Comparison of ENCODE assay signal across 23 cellular contexts in genomic region chr2:69734858-69735574, GRCh38. TPM values are rescaled to one million over a fixed set of nuclear protein-coding genes. Genes with fewer than 3 reads are reported as not detected.
DNase-seq lines count a peak whose midpoint lies in the region; ATAC-seq, FAIRE-seq and TF ChIP-seq lines count a peak whose summit lies in the region.
"Had no signal": no experiment of that assay in that cellular context is flagged by ENCODE, and none has a peak within 500 bp of the region (broad histone marks: within the 10 kb centered on the region; RNA-seq: fewer than 3 reads in every experiment).

No MANE protein-coding gene starts in this region.

- TF ChIP-seq CTCF in GM12878 (IDR thresholded peaks at IDR 0.05 in 2 of 3, conservative IDR thresholded peaks at IDR 0.05 in 1 of 3; ENCODE audit: control insufficient read depth in 2 of 3, extremely low read depth in 1 of 3, insufficient read depth in 1 of 3, low read depth in 3 of 3, low read length in 3 of 3): no peak

- FAIRE-seq in GM19239 (lab: Jason Lieb, UNC) (peak; percentile 26), GM12878 (lab: Jason Lieb, UNC) (no peak)

- SMC1A ChIA-PET in GM12878 (lab: Charles Lee; ENCODE audit: uncharacterized antibody, unreplicated experiment): interaction anchor here (0.6 to 5.1 kb wide), 18 partner anchors 10 to 174 kb away, joined by 3 to 62 read pairs (median 4); no protein-coding TSS in a partner anchor

- POLR2A ChIA-PET in GM12878 (lab: Charles Lee): interaction anchor here (0.6 to 5.5 kb wide), 5 partner anchors 10 to 331 kb away, joined by 3 to 27 read pairs (median 5); no protein-coding TSS in a partner anchor

- 0% methylated on average over 2 of the region's 2 CpGs for WGBS in GM12878 (ENCODE audit: insufficient coverage, insufficient replicate concordance, low lambda C conversion rate, missing lambda C conversion rate)
- WGBS in aorta, 2 donors: 91 to 95% methylated on average over 2 of the region's 2 CpGs

- H3K36me3 ChIP-seq in GM12878 (ENCODE audit: control insufficient read depth in 2 of 2, insufficient read depth in 2 of 2, low read length in 1 of 2) (no peaks in the 10 kb centered on the region), aorta (ENCODE audit: control insufficient read depth in 1 of 2, insufficient read depth in 2 of 2, low read length in 1 of 2) (no peaks in the 10 kb centered on the region)
- H3K36me3 ChIP-seq: cardiac muscle cell, esophagus squamous epithelium, left lung, Peyer's patch, SJSA1, stomach, thyroid gland had no signal

- ATAC-seq in GM12878 (peak; percentile 55), left lobe of liver (no peak), HG03175 (IDR thresholded peaks at IDR 0.05; ENCODE audit: unreplicated experiment) (no peak), aorta (ENCODE audit: low FRiP score) (no peak)
- ATAC-seq: activated CD4-positive, CD25-positive, alpha-beta regulatory T cell treated with anti-CD3 and anti-CD28 coated beads, Interleukin-2, amount 50 U/mL, for 24 hours; activated T-helper 17 cell treated with anti-CD3 and anti-CD28 coated beads, Interleukin-2, amount 50 U/mL, for 72 hours; left lung had no signal

- H3K4me3 ChIP-seq in GM12878 (no peak overlapping the region), aorta (ENCODE audit: low read length in 2 of 2) (no peak overlapping the region)
- H3K4me3 ChIP-seq: cardiac muscle cell, esophagus squamous epithelium, left lung, Peyer's patch, SJSA1, stomach, thyroid gland had no signal

- H3K27ac ChIP-seq in GM12878 (ENCODE audit: control insufficient read depth, insufficient read depth) (no peak overlapping the region), aorta (ENCODE audit: low read depth in 1 of 2, low read length in 2 of 2) (no peak overlapping the region)
- H3K27ac ChIP-seq: cardiac muscle cell, esophagus squamous epithelium, left lung, Peyer's patch, SJSA1, stomach, thyroid gland had no signal

- BruUV-seq in GM12878 (replicated peaks; lab: Mats Ljungman, UMichigan): no TSS peak

- no peak for TF ChIP-seq RAD21 in GM12878 (IDR thresholded peaks at IDR 0.05; ENCODE audit: insufficient read depth, low read depth, low read length)

- H3K27me3 ChIP-seq in GM12878 (replicated peaks in 1 of 2; ENCODE audit: control insufficient read depth in 2 of 2, insufficient read depth in 2 of 2, low read length in 1 of 2) (no peaks in the 10 kb centered on the region), aorta (ENCODE audit: control insufficient read depth in 1 of 2, insufficient read depth in 2 of 2, low read length in 1 of 2) (no peaks in the 10 kb centered on the region)
- H3K27me3 ChIP-seq: cardiac muscle cell, esophagus squamous epithelium, left lung, Peyer's patch, SJSA1, stomach, thyroid gland had no signal

- CTCF ChIA-PET in GM12878 (lab: Yijun Ruan, JAX): interaction anchor here (0.8 to 4.0 kb wide), 9 partner anchors 9 to 86 kb away, joined by 3 to 44 read pairs (median 4); no protein-coding TSS in a partner anchor

- RAD21 ChIA-PET in GM12878 (lab: Charles Lee; ENCODE audit: unreplicated experiment): interaction anchor here (1.0 to 2.9 kb wide), 9 partner anchors 9 to 94 kb away, joined by 3 to 20 read pairs (median 4); no protein-coding TSS in a partner anchor

- TF ChIP-seq POLR2A in GM12878 (IDR thresholded peaks at IDR 0.05; ENCODE audit: low read depth, low read length): no peak

- H3K9ac ChIP-seq in GM12878 (ENCODE audit: control insufficient read depth, insufficient read depth, low read length): no peak overlapping the region

- H2AFZ ChIP-seq in GM12878 (ENCODE audit: control insufficient read depth, low read depth, low read length): peak overlapping the region; percentile 11

- intact Hi-C loops in GM12878 (cut with micrococcal nuclease; ENCODE audit: unreplicated experiment) (no loop called here), aorta (cut with DNase I) (loop anchor here in 1 of 2 donors (10.0 kb wide), 1 partner anchor 330 kb away; no protein-coding TSS in a partner anchor), posterior cingulate gyrus (cut with DNase I) (no loop called here)

- H3K9me3 ChIP-seq in GM12878 (replicated peaks; ENCODE audit: control insufficient read depth, insufficient read depth, low read length): no peaks in the 10 kb centered on the region
- no peaks in the 10 kb centered on the region for H3K9me3 ChIP-seq in aorta (ENCODE audit: control insufficient read depth, low read length)
- H3K9me3 ChIP-seq: esophagus squamous epithelium, left lung, Peyer's patch, SJSA1, stomach, thyroid gland had no signal

- H4K20me1 ChIP-seq in GM12878 (ENCODE audit: control insufficient read depth, insufficient read depth): no peaks in the 10 kb centered on the region

- H3K4me1 ChIP-seq in GM12878 (ENCODE audit: control insufficient read depth, insufficient read depth, low read length) (peaks cover 20% of the 10 kb centered on the region), aorta (ENCODE audit: control insufficient read depth in 1 of 2, insufficient read depth in 2 of 2, low read length in 2 of 2) (no peaks in the 10 kb centered on the region)
- H3K4me1 ChIP-seq: Peyer's patch, SJSA1 had no signal

- 0 out of 2 replicates have a peak overlapping the region, but pooled peaks have one; percentile 28 for H3K4me2 ChIP-seq in GM12878 (ENCODE audit: control insufficient read depth, insufficient read depth)

- TF ChIP-seq EP300 in GM12878 (IDR thresholded peaks at IDR 0.05; ENCODE audit: borderline replicate concordance in 1 of 2, control insufficient read depth in 1 of 2, low read depth in 2 of 2, low read length in 2 of 2): no peak

- in situ Hi-C loops in GM12878 (cut with MboI): no loop called here

- no peaks in the 10 kb centered on the region for H3K79me2 ChIP-seq in GM12878 (ENCODE audit: control insufficient read depth, insufficient read depth, low read length)

- DNase-seq in A172 (ENCODE audit: low spot score) (peak; percentile 48), GM19239 (ENCODE audit: insufficient read length, low spot score) (no peak), GM12878 (ENCODE audit: low read depth, low spot score) (no peak), left lobe of liver (ENCODE audit: low spot score) (peak; percentile 1), aorta (no peak), SHP77 (lab: John Stamatoyannopoulos, UW) (no peak), posterior cingulate gyrus (no peak)
- DNase-seq: activated CD4-positive, alpha-beta memory T cell treated with anti-CD3 and anti-CD28 coated beads, Interleukin-2, amount 10 ng/mL, durations not matched to agents 7 days and 5 days; activated CD8-positive, alpha-beta memory T cell treated with anti-CD3 and anti-CD28 coated beads, Interleukin-2, amount 50 U/mL, for 48 hours; esophagus squamous epithelium; HCEC 1CT; left lung; NCI-H1105; NCI-H187 treated with DMSO at 0.1 percent for 48 hours; NK-92 treated with Interleukin-12 subunit alpha and Interleukin-12 subunit beta, amount 100 ng/mL, for 24 hours; Peyer's patch; stomach had no signal

TF ChIP-seq in GM12878, 131 proteins besides CTCF, POLR2A, EP300 and RAD21 (continues in another document):
- peak; percentile 67; the same call in 1 of the 2 replicates for TF ChIP-seq ZNF592 (IDR thresholded peaks at IDR 0.05)
- TF ChIP-seq IKZF2 (IDR thresholded peaks at IDR 0.05): 0 out of 4 replicates have a peak, but pooled peaks of 1 of the 2 experiments have one; percentile 9
- no peak for TF ChIP-seq PAX8 (IDR thresholded peaks at IDR 0.05)

RNA-seq across cellular contexts. Expression of gene ANXA4, which starts 6.9 kb away (rescaled TPM):
- 85.1 and 89.9 TPM in 2 replicates for total RNA-seq in A172 (2014; rRNA removed; shearing (Covaris generic))
- 52.6 and 58.2 TPM in 2 replicates for total RNA-seq in GM12878 (2013; cell fraction: nucleolus; rRNA removed)
- total RNA-seq in GM12878 (2014; rRNA removed) (59.3 and 60.0 TPM in 2 replicates), GM12878 (2014; rRNA removed; fragmentation: Illumina TruSeq; extraction: Trizol) (16.3 and 17.7 TPM in 2 replicates), GM12878 (2021) (57.5 and 64.2 TPM in 2 replicates), left lobe of liver (102 TPM), aorta (100 to 1,000 TPM in 1 of 2 donors, 10 to 100 TPM in 1; 94.6 to 120 TPM)
- 18.8 TPM for polyA plus RNA-seq in GM12878 (2011; ENCODE audit: low read depth)
- polyA plus RNA-seq in GM12878 (2011; rRNA removed) (81.6 and 97.2 TPM in 2 replicates), GM12878 (2014; fragmentation: Illumina TruSeq; extraction: Trizol) (57.9 and 74.3 TPM in 2 replicates), GM12878 (2014; fragmentation: Nextera tagmentation; extraction: Ambion mirVana) (10 to 100 TPM; 64.6 to 73.1 TPM), GM12878 (2014; rRNA removed) (78.8 and 94.3 TPM in 2 replicates), GM12878 (2016; fragmentation: Nextera tagmentation; extraction: Ambion mirVana) (10 to 100 TPM; 69.0 to 74.2 TPM), aorta (10 to 100 TPM; 73.0 to 89.8 TPM)
- polyA plus RNA-seq in GM12878 (2011; cell fraction: cytosol; rRNA removed): 71.3 and 110 TPM in 2 replicates
- polyA plus RNA-seq in GM12878 (2011; cell fraction: nucleus; rRNA removed): 110 and 122 TPM in 2 replicates
- 44.2 and 54.2 TPM in 2 replicates for polyA plus RNA-seq in GM12878 (2012)
- polyA minus RNA-seq in GM12878 (2011; rRNA and poly(A)+ RNA removed): 77.5 and 85.9 TPM in 2 replicates
- 24.5 and 37.8 TPM in 2 replicates for polyA minus RNA-seq in GM12878 (2011; cell fraction: cytosol; rRNA and poly(A)+ RNA removed)
- 21.4 and 30.3 TPM in 2 replicates for polyA minus RNA-seq in GM12878 (2011; cell fraction: nucleus; rRNA and poly(A)+ RNA removed)

Comparison
In these comparisons a context has a peak if more than half of its experiments do, and no peak if none do; other contexts are left out.
1. DNase-seq: peak in A172 (single experiment) and left lobe of liver (single experiment); none in GM19239 (single experiment), GM12878 (single experiment), aorta (0 of 2), SHP77 (0 of 2) and posterior cingulate gyrus (0 of 10).